6 cellular contexts compared by ENCODE assay signal in the genomic region with DNA sequence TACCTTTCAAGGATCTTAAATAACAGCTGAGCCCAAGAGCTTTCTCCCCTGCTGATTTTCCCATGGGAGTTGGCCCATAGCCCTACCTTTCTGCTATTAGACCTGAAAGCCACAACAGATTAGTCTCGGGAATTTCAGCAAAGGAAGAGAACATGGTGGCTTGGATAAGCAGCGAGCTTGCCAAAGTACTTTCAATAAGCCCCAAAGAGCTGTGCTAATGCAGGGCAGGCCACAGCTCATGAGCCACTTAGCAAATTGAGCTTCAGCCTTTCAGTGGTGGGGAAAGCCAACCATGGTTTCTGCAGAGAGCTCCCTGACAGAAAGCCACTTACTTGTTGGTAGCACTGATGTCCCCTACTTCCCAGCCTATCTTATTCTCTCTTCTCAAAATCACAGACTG.
"Had no signal": no experiment of that assay in that cellular context is flagged by ENCODE, and none has a peak within 500 bp of the region (broad histone marks: within the 10 kb centered on the region; RNA-seq: fewer than 3 reads in every experiment).

No MANE protein-coding gene starts in this region.

- H2AFZ ChIP-seq: GM23338 had no signal

- ATAC-seq: GM23338, K562 had no signal

- H3K4me2 ChIP-seq: GM23338 had no signal

- DNase-seq: H9, HCEC 1CT, IMR-90, KG1 had no signal

- H3K4me3 ChIP-seq: GM23338, K562 had no signal
